ENCODE assay signal across 10 cellular contexts in genomic region chr11:21301981-21302380, GRCh38.
"Had no signal": no experiment of that assay in that cellular context is flagged by ENCODE, and none has a peak within 500 bp of the region (broad histone marks: within the 10 kb centered on the region; RNA-seq: fewer than 3 reads in every experiment).

No MANE protein-coding gene starts in this region.

- H3K4me3 Mint-ChIP-seq: H9, HFFc6 had no signal

- FAIRE-seq: H1, H54 had no signal

- H3K4me3 ChIP-seq: GM23248, HAP-1 had no signal

- H3K27ac ChIP-seq: GM23248 had no signal

- ATAC-seq: HCT116 had no signal

- H3K9ac ChIP-seq: GM23248 had no signal

- H2AFZ ChIP-seq: GM23248 had no signal

- H3K9me3 ChIP-seq: HAP-1 had no signal

- DNase-seq: GM23248, GOT3, H7, H9, HCEC 1CT, HFFc6 had no signal

- H3K27ac Mint-ChIP-seq: H9, HFFc6 had no signal

- H3K36me3 ChIP-seq: HAP-1 had no signal
